In the genomic region with DNA sequence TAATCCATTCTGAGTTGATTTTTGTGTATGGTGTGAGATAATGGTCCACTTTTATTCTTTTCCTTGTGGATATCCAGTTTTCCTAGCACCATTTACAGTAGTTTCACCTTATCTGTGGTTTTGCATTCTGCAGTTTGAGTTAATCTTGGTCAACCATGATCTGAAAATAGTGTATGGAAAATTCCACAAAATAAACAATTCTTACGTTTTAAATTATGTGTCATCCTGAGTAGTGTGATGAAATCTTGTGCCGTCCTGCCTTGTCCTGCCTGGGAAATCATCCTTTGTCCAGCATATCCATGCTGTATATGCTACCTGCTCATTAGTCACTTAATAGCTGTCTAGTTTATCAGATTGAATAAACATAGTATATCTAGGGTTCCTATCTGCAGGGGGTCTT, we compare ENCODE assay signal across 17 cellular contexts. TPM values are rescaled to one million over a fixed set of nuclear protein-coding genes. Genes with fewer than 3 reads are reported as not detected.
A peak's percentile ranks its signal among the peaks of the same experiment; 100 is the strongest.
DNase-seq lines count a peak whose midpoint lies in the region; ATAC-seq, FAIRE-seq and TF ChIP-seq lines count a peak whose summit lies in the region.
"Had no signal": no experiment of that assay in that cellular context is flagged by ENCODE, and none has a peak within 500 bp of the region (broad histone marks: within the 10 kb centered on the region; RNA-seq: fewer than 3 reads in every experiment).

No MANE protein-coding gene starts in this region.

- ATAC-seq in A549 (no peak), GM18909 (IDR thresholded peaks at IDR 0.05; ENCODE audit: poor library complexity, unreplicated experiment) (no peak)
- ATAC-seq: right cardiac atrium had no signal

- WGBS in A549 (ENCODE audit: missing lambda C conversion rate) = 66% methylated on average over 2 of the region's 2 CpGs

- TF ChIP-seq POLR2A in A549 (IDR thresholded peaks at IDR 0.05; ENCODE audit: low read length) = no peak

- DNase-seq in A549 (ENCODE audit: low read depth in 1 of 2, low spot score in 1 of 2) (no peak), Daoy (ENCODE audit: low read depth) (peak; percentile 13), astrocyte of the hippocampus (ENCODE audit: low read depth, low spot score) (peak; percentile 27), fibroblast of villous mesenchyme (ENCODE audit: low read depth) (peak; percentile 81), RCC 7860 (ENCODE audit: low spot score) (no peak), NCI-H2196 (lab: John Stamatoyannopoulos, UW; ENCODE audit: unreplicated experiment) (no peak), frontal cortex (ENCODE audit: low spot score in 2 of 2) (no peak)
- DNase-seq: activated gamma-delta T cell treated with Interleukin-2 at 50 U/mL for 16 hours, BE2C, DND-41, NCI-H1694, occipital lobe, right cardiac atrium had no signal

- POLR2A ChIA-PET in A549 (lab: Yijun Ruan, JAX) = no interaction called here

- H3K9me3 ChIP-seq in A549 = no peaks in the 10 kb centered on the region
- H3K9me3 ChIP-seq: BE2C, suprapubic skin had no signal

- no peak overlapping the region for H3K4me3 ChIP-seq in A549
- H3K4me3 ChIP-seq in fibroblast of villous mesenchyme (ENCODE audit: low read depth, low read length) = no peak overlapping the region
- H3K4me3 ChIP-seq: suprapubic skin had no signal

- no peak for TF ChIP-seq CTCF in A549 (IDR thresholded peaks at IDR 0.05)
- no peak for TF ChIP-seq CTCF in fibroblast of villous mesenchyme (IDR thresholded peaks at IDR 0.05; ENCODE audit: insufficient read depth, low read depth, low read length)

- no peak for FAIRE-seq in A549 (lab: Jason Lieb, UNC)
- no peak for FAIRE-seq in RCC 7860 (lab: Jason Lieb, UNC)
- FAIRE-seq in frontal cortex (lab: Jason Lieb, UNC) = no peak
- FAIRE-seq: endometrium, TTC549 had no signal

- peak overlapping the region in 1 of 2 experiments; percentile 72; a peak in 1 of 6 replicates for H3K27ac ChIP-seq in A549
- H3K27ac ChIP-seq: suprapubic skin had no signal

- no peak for TF ChIP-seq RAD21 in A549 (conservative IDR thresholded peaks at IDR 0.05 in 1 of 2, IDR thresholded peaks at IDR 0.05 in 1 of 2)

- CTCF ChIA-PET in A549 (lab: Yijun Ruan, JAX) = no interaction called here

- peak overlapping the region; percentile 11; the same call in 1 of the 3 replicates for H3K4me2 ChIP-seq in A549

- peaks cover 42% of the 10 kb centered on the region for H3K4me1 ChIP-seq in A549
- H3K4me1 ChIP-seq: suprapubic skin had no signal

- TF ChIP-seq EP300 in A549 (IDR thresholded peaks at IDR 0.05) = no peak

TF ChIP-seq in A549, 52 proteins besides CTCF, POLR2A, EP300 and RAD21:
- TF ChIP-seq EHF (CRISPR knock-in tag; IDR thresholded peaks at IDR 0.05) (no peak), ZNF302 (CRISPR knock-in tag; IDR thresholded peaks at IDR 0.05) (no peak), CBX8 (IDR thresholded peaks at IDR 0.05) (no peak), FOSB (CRISPR knock-in tag; IDR thresholded peaks at IDR 0.05) (no peak), MAFK (IDR thresholded peaks at IDR 0.05; ENCODE audit: partially characterized antibody) (no peak), HDAC2 (IDR thresholded peaks at IDR 0.05) (no peak), JUNB (IDR thresholded peaks at IDR 0.05) (no peak), CBX2 (IDR thresholded peaks at IDR 0.05; ENCODE audit: borderline replicate concordance, low read depth) (no peak), NR3C1 (IDR thresholded peaks at IDR 0.05) (no peak), MAZ (IDR thresholded peaks at IDR 0.05; ENCODE audit: borderline replicate concordance, low read depth, low read length) (no peak), PHF8 (IDR thresholded peaks at IDR 0.05; ENCODE audit: borderline replicate concordance, low read depth) (no peak), JUN (IDR thresholded peaks at IDR 0.05) (no peak), CHD4 (IDR thresholded peaks at IDR 0.05; ENCODE audit: borderline replicate concordance) (no peak)
- TF ChIP-seq, protein P1, sequence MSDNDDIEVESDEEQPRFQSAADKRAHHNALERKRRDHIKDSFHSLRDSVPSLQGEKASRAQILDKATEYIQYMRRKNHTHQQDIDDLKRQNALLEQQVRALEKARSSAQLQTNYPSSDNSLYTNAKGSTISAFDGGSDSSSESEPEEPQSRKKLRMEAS (IDR thresholded peaks at IDR 0.05) = no peak
- TF ChIP-seq, protein P2, sequence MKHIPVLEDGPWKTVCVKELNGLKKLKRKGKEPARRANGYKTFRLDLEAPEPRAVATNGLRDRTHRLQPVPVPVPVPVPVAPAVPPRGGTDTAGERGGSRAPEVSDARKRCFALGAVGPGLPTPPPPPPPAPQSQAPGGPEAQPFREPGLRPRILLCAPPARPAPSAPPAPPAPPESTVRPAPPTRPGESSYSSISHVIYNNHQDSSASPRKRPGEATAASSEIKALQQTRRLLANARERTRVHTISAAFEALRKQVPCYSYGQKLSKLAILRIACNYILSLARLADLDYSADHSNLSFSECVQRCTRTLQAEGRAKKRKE (CRISPR knock-in tag; IDR thresholded peaks at IDR 0.05; ENCODE audit: low read depth) = no peak

RNA-seq across cellular contexts. Expression of a gene that starts 42.1 kb away (rescaled TPM):
- polyA plus RNA-seq in A549 (2011; rRNA removed) = 48.7 and 66.4 TPM in 2 replicates
- polyA plus RNA-seq in A549 (2012; cell fraction: cytosol; rRNA removed) = 11.7 and 12.6 TPM in 2 replicates
- polyA plus RNA-seq in A549 (2012; cell fraction: nucleus; rRNA removed) = 3.4 and 7.3 TPM in 2 replicates
- 25.7 to 27.1 TPM (median 25.8 TPM) in 3 replicates for polyA plus RNA-seq in A549 (2017; fragmentation: RNase III; extraction: RNeasy Plus Mini Kit Qiagen cat#74134 plus additional on column Dnase treatment)
- 26.0 and 30.8 TPM in 2 replicates for polyA minus RNA-seq in A549 (2011; rRNA and poly(A)+ RNA removed)
- 39.6 and 47.2 TPM in 2 replicates for total RNA-seq in Daoy (2014; rRNA removed; shearing (Covaris generic))
- total RNA-seq in fibroblast of villous mesenchyme = 25.1 and 33.2 TPM in 2 replicates
- 144 TPM for total RNA-seq in frontal cortex

Comparison
In these comparisons a context has a peak if more than half of its experiments do, and no peak if none do; other contexts are left out.
1. DNase-seq: peak in Daoy (single experiment), astrocyte of the hippocampus (single experiment) and fibroblast of villous mesenchyme (single experiment); none in A549 (0 of 2), RCC 7860 (single experiment), NCI-H2196 (single experiment) and frontal cortex (0 of 2).